8 cellular contexts compared by ENCODE assay signal in the genomic region with DNA sequence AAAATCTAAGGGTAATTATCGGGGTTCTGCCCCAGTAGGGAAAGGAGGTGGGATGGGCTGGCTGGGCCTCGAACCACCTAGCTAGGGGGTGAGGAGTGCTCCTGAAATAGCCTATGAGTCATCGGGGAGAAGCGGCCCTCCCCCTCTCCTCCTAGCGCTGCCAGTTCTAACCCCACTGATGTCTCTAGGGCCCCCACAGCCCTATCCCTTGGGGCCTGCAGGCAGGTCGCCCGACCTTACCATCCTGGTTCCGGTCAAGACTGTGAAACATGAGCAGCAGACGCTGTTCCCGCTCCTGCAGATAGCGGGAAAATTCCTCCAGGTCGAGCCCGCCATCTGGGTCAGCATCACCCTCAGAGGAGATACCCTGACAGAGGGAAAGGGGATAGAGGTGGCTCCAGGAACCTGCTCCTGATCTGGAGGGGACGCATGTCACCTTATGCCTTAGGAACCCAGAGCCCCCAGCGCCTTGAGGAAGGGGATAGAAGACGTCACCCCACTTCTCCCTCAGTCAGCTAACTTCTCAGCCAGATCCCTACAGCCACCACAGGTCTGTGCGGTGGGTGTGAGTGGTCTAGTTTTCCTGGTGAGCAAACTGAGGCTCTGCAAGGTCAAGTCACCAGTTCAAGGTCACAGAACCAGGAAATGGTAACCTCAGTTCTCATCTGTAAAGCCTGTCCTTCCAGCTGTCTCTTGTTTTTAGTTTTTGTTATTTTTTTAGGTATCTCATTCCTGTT. TPM values are rescaled to one million over a fixed set of nuclear protein-coding genes. Genes with fewer than 3 reads are reported as not detected.
DNase-seq lines count a peak whose midpoint lies in the region; FAIRE-seq and TF ChIP-seq lines count a peak whose summit lies in the region.

No MANE protein-coding gene starts in this region.

- no peak overlapping the region for H2AK5ac ChIP-seq in mesendoderm (ENCODE audit: low read length)

- no peak overlapping the region for H3K4me2 ChIP-seq in mesendoderm (ENCODE audit: low read length)

- H3K4me1 ChIP-seq in mesendoderm (ENCODE audit: control insufficient read depth, low read depth, low read length): no peaks in the 10 kb centered on the region

- H3K36me3 Mint-ChIP-seq in activated T-helper 1 cell treated with anti-CD3 and anti-CD28 coated beads, Interleukin-12 subunit alpha, Interleukin-12 subunit beta, Interleukin-2, Interleukin-4 antibody, amounts not matched to agents 30 ng/mL and 10 ng/mL and 1 ng/mL, durations not matched to agents 14 hours and 24 hours and 36 hours (ENCODE audit: low read depth): peaks cover 29% of the 10 kb centered on the region

- intact Hi-C loops in activated T-helper 1 cell treated with anti-CD3 and anti-CD28 coated beads, Interleukin-12 subunit alpha, Interleukin-12 subunit beta, Interleukin-2, Interleukin-4 antibody, amounts not matched to agents 30 ng/mL and 10 ng/mL and 1 ng/mL, durations not matched to agents 14 hours and 24 hours and 36 hours (cut with micrococcal nuclease): no loop called here

- H4K5ac ChIP-seq in mesendoderm (ENCODE audit: low read length): no peak overlapping the region

- no peak overlapping the region for H2BK15ac ChIP-seq in mesendoderm (replicated peaks; ENCODE audit: low read depth)

- H3K27me3 ChIP-seq in mesendoderm (ENCODE audit: insufficient read depth, low read length, poor library complexity) (no peaks in the 10 kb centered on the region), H7 (ENCODE audit: control insufficient read depth, insufficient read depth, low read length) (peaks cover 16% of the 10 kb centered on the region)

- peak; percentile 87 for FAIRE-seq in GM12892 (lab: Jason Lieb, UNC)
- FAIRE-seq in D721Med (lab: Jason Lieb, UNC): no peak

- peaks cover 21% of the 10 kb centered on the region for H3K4me1 Mint-ChIP-seq in activated T-helper 1 cell treated with anti-CD3 and anti-CD28 coated beads, Interleukin-12 subunit alpha, Interleukin-12 subunit beta, Interleukin-2, Interleukin-4 antibody, amounts not matched to agents 30 ng/mL and 10 ng/mL and 1 ng/mL, durations not matched to agents 14 hours and 24 hours and 36 hours (ENCODE audit: low read depth)

- H3K36me3 ChIP-seq in mesendoderm (ENCODE audit: control insufficient read depth, insufficient read depth, low read length) (no peaks in the 10 kb centered on the region), H7 (replicated peaks; ENCODE audit: control insufficient read depth, insufficient read depth, low read length) (peaks cover 3% of the 10 kb centered on the region)

- H3K79me1 ChIP-seq in mesendoderm (ENCODE audit: low read length): no peaks in the 10 kb centered on the region

- no peak overlapping the region for H4K8ac ChIP-seq in mesendoderm (ENCODE audit: low read depth, low read length)

- H3K4me3 ChIP-seq in mesendoderm (ENCODE audit: low read length): no peak overlapping the region
- no peak overlapping the region for H3K4me3 ChIP-seq in H7 (ENCODE audit: insufficient read depth, low read depth, low read length)

- no peak overlapping the region for H2BK120ac ChIP-seq in mesendoderm (ENCODE audit: low read depth, low read length)

- no peak overlapping the region for H3K27ac ChIP-seq in mesendoderm (ENCODE audit: low read depth, low read length)

- WGBS in mesendoderm (ENCODE audit: extremely low coverage, insufficient coverage, low lambda C conversion rate): no CpG with 5 or more reads among the region's 17 CpGs

- H3K9ac ChIP-seq in mesendoderm (ENCODE audit: low read length): no peak overlapping the region

- TF ChIP-seq POLR2A in GM12892 (IDR thresholded peaks at IDR 0.05; ENCODE audit: low read depth, low read length): peak; percentile 54; the same call in 1 of the 2 replicates

- H3K27me3 Mint-ChIP-seq in activated T-helper 1 cell treated with anti-CD3 and anti-CD28 coated beads, Interleukin-12 subunit alpha, Interleukin-12 subunit beta, Interleukin-2, Interleukin-4 antibody, amounts not matched to agents 30 ng/mL and 10 ng/mL and 1 ng/mL, durations not matched to agents 14 hours and 24 hours and 36 hours (ENCODE audit: insufficient read depth): no peaks in the 10 kb centered on the region

- peak overlapping the region; percentile 92 for H3K4me3 Mint-ChIP-seq in activated T-helper 1 cell treated with anti-CD3 and anti-CD28 coated beads, Interleukin-12 subunit alpha, Interleukin-12 subunit beta, Interleukin-2, Interleukin-4 antibody, amounts not matched to agents 30 ng/mL and 10 ng/mL and 1 ng/mL, durations not matched to agents 14 hours and 24 hours and 36 hours

- peak; percentile 36 for DNase-seq in Ammon's horn (ENCODE audit: low spot score)
- no peak for DNase-seq in GM12892 (ENCODE audit: insufficient read length)
- no peak for DNase-seq in activated T-helper 1 cell treated with anti-CD3 and anti-CD28 coated beads, Interleukin-12 subunit alpha, Interleukin-12 subunit beta, Interleukin-2, Interleukin-4 antibody, amounts not matched to agents 30 ng/mL and 10 ng/mL and 1 ng/mL, durations not matched to agents 14 hours and 24 hours and 36 hours (ENCODE audit: low spot score)
- DNase-seq in mesendoderm: no peak
- DNase-seq in COR-L47 (lab: John Stamatoyannopoulos, UW): no peak
- DNase-seq in H7: no peak
- DNase-seq in KG1 (lab: John Stamatoyannopoulos, UW): no peak
- DNase-seq in D721Med (ENCODE audit: insufficient read length, low spot score): no peak

- no peak overlapping the region for H3K23ac ChIP-seq in mesendoderm (ENCODE audit: low read length)

- H3K79me2 ChIP-seq in mesendoderm (ENCODE audit: control insufficient read depth, insufficient read depth, low read length): no peaks in the 10 kb centered on the region

- H3K27ac Mint-ChIP-seq in activated T-helper 1 cell treated with anti-CD3 and anti-CD28 coated beads, Interleukin-12 subunit alpha, Interleukin-12 subunit beta, Interleukin-2, Interleukin-4 antibody, amounts not matched to agents 30 ng/mL and 10 ng/mL and 1 ng/mL, durations not matched to agents 14 hours and 24 hours and 36 hours: peak overlapping the region; percentile 33

- no peak overlapping the region for H2BK5ac ChIP-seq in mesendoderm (ENCODE audit: low read length)

- TF ChIP-seq CTCF in D721Med (IDR thresholded peaks at IDR 0.05; ENCODE audit: insufficient read depth, missing control alignments): no peak

- peak overlapping the region; percentile 25 for H3K56ac ChIP-seq in mesendoderm (ENCODE audit: low read length)

- H3K18ac ChIP-seq in mesendoderm (ENCODE audit: low read length): no peak overlapping the region

- H3K4ac ChIP-seq in mesendoderm (ENCODE audit: low read depth, low read length): no peak overlapping the region

- peaks cover 14% of the 10 kb centered on the region for H3K9me3 Mint-ChIP-seq in activated T-helper 1 cell treated with anti-CD3 and anti-CD28 coated beads, Interleukin-12 subunit alpha, Interleukin-12 subunit beta, Interleukin-2, Interleukin-4 antibody, amounts not matched to agents 30 ng/mL and 10 ng/mL and 1 ng/mL, durations not matched to agents 14 hours and 24 hours and 36 hours

RNA-seq across cellular contexts. Expression of a gene that starts 1.5 kb away (rescaled TPM):
- polyA plus RNA-seq in GM12892 (2012; ENCODE audit: missing spikeins): 38.4 TPM
- 18.6 and 20.3 TPM in 2 replicates for total RNA-seq in activated T-helper 1 cell treated with anti-CD3 and anti-CD28 coated beads, Interleukin-12 subunit alpha, Interleukin-12 subunit beta, Interleukin-2, Interleukin-4 antibody, amounts not matched to agents 30 ng/mL and 10 ng/mL and 1 ng/mL, durations not matched to agents 14 hours and 24 hours and 36 hours
- polyA plus RNA-seq in mesendoderm (2013, experiment 1 of 2): 41.8 TPM
- 45.1 TPM for polyA plus RNA-seq in mesendoderm (2013, experiment 2 of 2)
- total RNA-seq in H7 (2014; rRNA removed; shearing (Covaris generic)): 25.9 and 31.6 TPM in 2 replicates

RNA-seq across cellular contexts. Expression of a gene that starts 5.9 kb away (rescaled TPM):
- 0.66 TPM for polyA plus RNA-seq in GM12892 (2012; ENCODE audit: missing spikeins)
- 0.29 and 0.39 TPM in 2 replicates for total RNA-seq in activated T-helper 1 cell treated with anti-CD3 and anti-CD28 coated beads, Interleukin-12 subunit alpha, Interleukin-12 subunit beta, Interleukin-2, Interleukin-4 antibody, amounts not matched to agents 30 ng/mL and 10 ng/mL and 1 ng/mL, durations not matched to agents 14 hours and 24 hours and 36 hours
- 14.0 TPM for polyA plus RNA-seq in mesendoderm (2013, experiment 1 of 2)
- polyA plus RNA-seq in mesendoderm (2013, experiment 2 of 2): 13.5 TPM
- 4.9 and 5.5 TPM in 2 replicates for total RNA-seq in H7 (2014; rRNA removed; shearing (Covaris generic))

RNA-seq across cellular contexts. Expression of a gene that starts 23.5 kb away (rescaled TPM):
- polyA plus RNA-seq in GM12892 (2012; ENCODE audit: missing spikeins): 20.8 TPM
- 68.4 and 75.6 TPM in 2 replicates for total RNA-seq in activated T-helper 1 cell treated with anti-CD3 and anti-CD28 coated beads, Interleukin-12 subunit alpha, Interleukin-12 subunit beta, Interleukin-2, Interleukin-4 antibody, amounts not matched to agents 30 ng/mL and 10 ng/mL and 1 ng/mL, durations not matched to agents 14 hours and 24 hours and 36 hours
- polyA plus RNA-seq in mesendoderm (2013, experiment 1 of 2): 1.5 TPM
- 1.5 TPM for polyA plus RNA-seq in mesendoderm (2013, experiment 2 of 2)
- total RNA-seq in H7 (2014; rRNA removed; shearing (Covaris generic)): 0.59 and 1.1 TPM in 2 replicates

RNA-seq across cellular contexts. Expression of a gene that starts 24.6 kb away (rescaled TPM):
- 0.87 TPM for polyA plus RNA-seq in GM12892 (2012; ENCODE audit: missing spikeins)
- 0.24 and 0.31 TPM in 2 replicates for total RNA-seq in activated T-helper 1 cell treated with anti-CD3 and anti-CD28 coated beads, Interleukin-12 subunit alpha, Interleukin-12 subunit beta, Interleukin-2, Interleukin-4 antibody, amounts not matched to agents 30 ng/mL and 10 ng/mL and 1 ng/mL, durations not matched to agents 14 hours and 24 hours and 36 hours
- polyA plus RNA-seq in mesendoderm (2013, experiment 1 of 2): 0.10 TPM
- 0.06 TPM for polyA plus RNA-seq in mesendoderm (2013, experiment 2 of 2)
- 0.11 and 1.2 TPM in 2 replicates for total RNA-seq in H7 (2014; rRNA removed; shearing (Covaris generic))

RNA-seq across cellular contexts. Expression of a gene that starts 33.5 kb away (rescaled TPM):
- polyA plus RNA-seq in GM12892 (2012; ENCODE audit: missing spikeins): 96.5 TPM
- total RNA-seq in activated T-helper 1 cell treated with anti-CD3 and anti-CD28 coated beads, Interleukin-12 subunit alpha, Interleukin-12 subunit beta, Interleukin-2, Interleukin-4 antibody, amounts not matched to agents 30 ng/mL and 10 ng/mL and 1 ng/mL, durations not matched to agents 14 hours and 24 hours and 36 hours: 415 and 424 TPM in 2 replicates
- polyA plus RNA-seq in mesendoderm (2013, experiment 1 of 2): 333 TPM
- 329 TPM for polyA plus RNA-seq in mesendoderm (2013, experiment 2 of 2)
- 223 and 266 TPM in 2 replicates for total RNA-seq in H7 (2014; rRNA removed; shearing (Covaris generic))

Comparison
In these comparisons a context has a peak if more than half of its experiments do, and no peak if none do; other contexts are left out.
1. RNA of a gene that starts 23.5 kb away (total RNA-seq): 68.4 to 75.6 TPM in activated T-helper 1 cell treated with anti-CD3 and anti-CD28 coated beads, Interleukin-12 subunit alpha, Interleukin-12 subunit beta, Interleukin-2, Interleukin-4 antibody, amounts not matched to agents 30 ng/mL and 10 ng/mL and 1 ng/mL, durations not matched to agents 14 hours and 24 hours and 36 hours; 0.59 to 1.1 TPM in H7; every median in the first group is over 10 times any median in the second.